In the genomic region with DNA sequence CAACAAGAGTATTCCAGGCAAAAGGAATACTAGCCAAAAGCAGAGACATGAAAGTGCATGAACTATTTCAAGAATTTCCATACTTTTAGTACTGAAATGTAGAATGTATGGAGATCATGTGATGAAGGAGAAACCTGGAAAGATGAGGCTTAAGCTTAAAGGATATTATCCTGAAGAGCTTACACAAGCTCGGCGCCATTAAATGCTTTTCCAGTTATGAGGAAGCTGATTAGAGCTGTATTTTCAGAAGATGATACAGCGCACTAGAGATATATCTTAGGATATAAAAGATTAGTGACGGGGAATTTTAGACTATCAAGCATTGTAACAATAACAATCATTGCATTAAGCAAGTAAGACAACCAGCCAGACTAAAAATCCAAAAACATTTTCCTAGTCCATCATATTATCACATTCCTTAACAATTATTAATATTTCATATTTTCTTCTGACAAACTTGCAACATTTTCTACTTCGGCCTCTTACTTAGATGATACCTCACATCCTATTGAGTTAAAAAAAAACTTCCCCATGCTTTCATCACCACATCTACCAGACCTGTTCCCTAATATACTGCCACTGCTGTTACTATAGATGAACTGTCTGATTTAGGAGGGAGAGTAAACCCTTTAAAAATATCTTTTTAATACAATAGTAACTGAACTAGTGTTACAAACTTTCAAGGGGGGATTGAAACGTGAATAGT, we compare ENCODE assay signal across 8 cellular contexts. TPM values are rescaled to one million over a fixed set of nuclear protein-coding genes. Genes with fewer than 3 reads are reported as not detected.
DNase-seq lines count a peak whose midpoint lies in the region; TF ChIP-seq lines count a peak whose summit lies in the region.

No MANE protein-coding gene starts in this region.

- TF ChIP-seq CTCF in WERI-Rb-1 (IDR thresholded peaks at IDR 0.05; ENCODE audit: low read depth, low read length) = no peak
- TF ChIP-seq CTCF in suprapubic skin (IDR thresholded peaks at IDR 0.05) = no peak

- intact Hi-C loops in activated CD4-positive, alpha-beta T cell treated with anti-CD3 and anti-CD28 coated beads, Interleukin-2, amount 10 ng/mL, durations not matched to agents 24 days and 14 days (cut with micrococcal nuclease) = loop anchor here (5.0 kb wide), 2 partner anchors 54 to 1894 kb away; a partner anchor contains a TSS

- H3K9me3 ChIP-seq in WERI-Rb-1 (ENCODE audit: severe bottlenecking) (no peaks in the 10 kb centered on the region), iPS-18a (ENCODE audit: control insufficient read depth, low read depth, low read length) (no peaks in the 10 kb centered on the region), suprapubic skin (no peaks in the 10 kb centered on the region)

- TF ChIP-seq EP300 in suprapubic skin (IDR thresholded peaks at IDR 0.05) = no peak

- H3K4me1 Mint-ChIP-seq in activated CD4-positive, alpha-beta T cell treated with anti-CD3 and anti-CD28 coated beads, Interleukin-2, amount 10 ng/mL, durations not matched to agents 24 days and 14 days = peaks cover 33% of the 10 kb centered on the region

- H3K27me3 Mint-ChIP-seq in activated CD4-positive, alpha-beta T cell treated with anti-CD3 and anti-CD28 coated beads, Interleukin-2, amount 10 ng/mL, durations not matched to agents 24 days and 14 days = no peaks in the 10 kb centered on the region

- H3K4me1 ChIP-seq in iPS-18a (ENCODE audit: control insufficient read depth, low read depth, low read length) (peaks cover 38% of the 10 kb centered on the region), suprapubic skin (peaks cover 34% of the 10 kb centered on the region)

- peak overlapping the region; percentile 93 for H3K27ac ChIP-seq in WERI-Rb-1
- peak overlapping the region; percentile 79 for H3K27ac ChIP-seq in iPS-18a (ENCODE audit: low read length)
- H3K27ac ChIP-seq in suprapubic skin = no peak overlapping the region

- WGBS in suprapubic skin = 59% methylated on average over 6 of the region's 6 CpGs

- peak overlapping the region; percentile 88 for H3K9ac ChIP-seq in iPS-18a (ENCODE audit: low read length)

- no peaks in the 10 kb centered on the region for H3K27me3 ChIP-seq in WERI-Rb-1 (ENCODE audit: insufficient read depth, low read depth, severe bottlenecking)
- H3K27me3 ChIP-seq in iPS-18a (ENCODE audit: control insufficient read depth, insufficient read depth, low read length) = no peaks in the 10 kb centered on the region
- no peaks in the 10 kb centered on the region for H3K27me3 ChIP-seq in suprapubic skin

- peak overlapping the region; percentile 100 for H3K4me3 Mint-ChIP-seq in activated CD4-positive, alpha-beta T cell treated with anti-CD3 and anti-CD28 coated beads, Interleukin-2, amount 10 ng/mL, durations not matched to agents 24 days and 14 days

- no peak overlapping the region for H3K27ac Mint-ChIP-seq in activated CD4-positive, alpha-beta T cell treated with anti-CD3 and anti-CD28 coated beads, Interleukin-2, amount 10 ng/mL, durations not matched to agents 24 days and 14 days

- peaks cover 32% of the 10 kb centered on the region for H3K36me3 Mint-ChIP-seq in activated CD4-positive, alpha-beta T cell treated with anti-CD3 and anti-CD28 coated beads, Interleukin-2, amount 10 ng/mL, durations not matched to agents 24 days and 14 days (ENCODE audit: low read depth)

- no peak for DNase-seq in activated CD4-positive, alpha-beta T cell treated with anti-CD3 and anti-CD28 coated beads, Interleukin-2, amount 10 ng/mL, durations not matched to agents 24 days and 14 days
- DNase-seq in activated CD4-positive, alpha-beta T cell treated with anti-CD3 and anti-CD28 coated beads for 4 hours = no peak
- DNase-seq in WERI-Rb-1 = no peak
- no peak for DNase-seq in suprapubic skin (ENCODE audit: low spot score in 2 of 2)
- DNase-seq in DMS53 (lab: John Stamatoyannopoulos, UW) = no peak
- no peak for DNase-seq in hepatic stellate cell (ENCODE audit: low spot score)
- DNase-seq in activated gamma-delta T cell (lab: John Stamatoyannopoulos, UW) = no peak

- H3K9me3 Mint-ChIP-seq in activated CD4-positive, alpha-beta T cell treated with anti-CD3 and anti-CD28 coated beads, Interleukin-2, amount 10 ng/mL, durations not matched to agents 24 days and 14 days = peaks cover 5% of the 10 kb centered on the region

- H3K36me3 ChIP-seq in WERI-Rb-1 = peaks cover 27% of the 10 kb centered on the region
- peaks cover 18% of the 10 kb centered on the region for H3K36me3 ChIP-seq in iPS-18a (ENCODE audit: control insufficient read depth, low read depth, low read length)
- peaks cover 14% of the 10 kb centered on the region for H3K36me3 ChIP-seq in suprapubic skin

- H3K4me3 ChIP-seq in WERI-Rb-1 (ENCODE audit: low read depth, low read length) = peak overlapping the region; percentile 79
- H3K4me3 ChIP-seq in iPS-18a (ENCODE audit: low read length) = peak overlapping the region; percentile 80
- peak overlapping the region; percentile 62 for H3K4me3 ChIP-seq in suprapubic skin

- no peak for TF ChIP-seq POLR2A in suprapubic skin (IDR thresholded peaks at IDR 0.05)

RNA-seq across cellular contexts. Expression of a gene that starts 1.3 kb away (rescaled TPM):
- total RNA-seq in activated CD4-positive, alpha-beta T cell treated with anti-CD3 and anti-CD28 coated beads, Interleukin-2, amount 10 ng/mL, durations not matched to agents 24 days and 14 days = 6.0 and 9.9 TPM in 2 replicates
- 10 to 100 TPM; 18.6 to 39.0 (median 27.5) TPM for total RNA-seq in suprapubic skin

RNA-seq across cellular contexts. Expression of a gene that starts 19.9 kb away (rescaled TPM):
- 0.12 and 0.72 TPM in 2 replicates for total RNA-seq in activated CD4-positive, alpha-beta T cell treated with anti-CD3 and anti-CD28 coated beads, Interleukin-2, amount 10 ng/mL, durations not matched to agents 24 days and 14 days
- 1 to 10 TPM; 2.2 to 8.4 (median 4.0) TPM for total RNA-seq in suprapubic skin

RNA-seq across cellular contexts. Expression of a gene that starts 27.8 kb away (rescaled TPM):
- total RNA-seq in activated CD4-positive, alpha-beta T cell treated with anti-CD3 and anti-CD28 coated beads, Interleukin-2, amount 10 ng/mL, durations not matched to agents 24 days and 14 days = 28.9 and 31.2 TPM in 2 replicates
- 100 to 1,000 TPM in 2 of 4 donors, 10 to 100 TPM in 2; 73.2 to 120 (median 93.7) TPM for total RNA-seq in suprapubic skin
